Comparison of ENCODE assay signal across 8 cellular contexts in the genomic region with DNA sequence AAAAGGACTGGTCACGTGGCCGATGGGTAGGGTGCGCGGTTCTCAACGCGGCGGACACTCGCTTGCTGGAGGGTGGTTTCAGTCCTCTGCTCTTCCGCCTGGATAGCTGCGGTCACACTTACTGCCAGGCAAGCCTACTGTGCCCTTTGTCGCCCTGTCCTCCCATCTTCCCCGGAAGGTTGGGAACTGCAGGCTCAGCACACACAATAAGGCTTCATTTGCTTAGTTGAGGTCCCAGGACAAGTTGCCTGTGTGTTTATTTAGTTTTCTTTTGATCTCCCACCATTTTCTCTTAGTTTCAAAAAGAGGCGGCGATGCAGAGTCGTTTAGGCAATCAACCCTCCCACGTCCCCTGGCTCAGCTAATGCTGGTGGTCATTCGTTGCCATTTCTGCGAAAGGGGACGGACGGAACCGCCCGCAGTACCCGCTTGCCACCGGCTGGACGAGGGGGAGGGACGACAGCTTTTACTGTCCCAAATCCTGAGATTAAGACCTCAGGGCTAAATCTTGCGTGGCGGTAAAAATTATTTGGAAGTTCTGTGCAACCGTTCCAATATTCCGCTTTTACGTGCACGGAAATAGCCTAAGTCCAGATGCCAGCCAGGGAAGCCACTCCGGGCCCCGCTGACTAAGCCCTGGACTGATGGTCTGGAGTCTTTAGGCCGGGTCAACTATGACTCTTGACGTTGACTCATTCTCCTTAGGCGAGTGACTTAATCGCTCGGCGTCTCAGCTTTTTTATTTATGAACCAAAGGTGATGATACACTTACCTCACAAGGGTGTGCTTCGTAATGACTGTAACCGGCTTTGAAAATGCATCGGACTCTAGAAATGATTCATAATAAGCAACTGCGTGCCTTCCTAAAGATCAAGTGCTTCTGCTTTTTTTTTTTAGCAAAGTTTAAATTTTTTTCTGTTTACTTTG. TPM values are rescaled to one million over a fixed set of nuclear protein-coding genes. Genes with fewer than 3 reads are reported as not detected.
A peak's percentile ranks its signal among the peaks of the same experiment; 100 is the strongest.
DNase-seq lines count a peak whose midpoint lies in the region; TF ChIP-seq lines count a peak whose summit lies in the region.

No MANE protein-coding gene starts in this region.

- H4K20me1 ChIP-seq in MM.1S (ENCODE audit: insufficient read depth, low read length): peaks cover 17% of the 10 kb centered on the region

- DNase-seq in GM12864 (ENCODE audit: low read depth) (peak; percentile 83), HCEC 1CT (peak; percentile 94), MM.1S (peak; percentile 64), epidermal melanocyte (ENCODE audit: insufficient read length, low spot score) (no peak)
- DNase-seq in activated CD4-positive, alpha-beta T cell treated with anti-CD3 and anti-CD28 coated beads for 4 hours: peak; percentile 46 to 58
- peak; percentile 19 to 54 for DNase-seq in stimulated activated CD4-positive, alpha-beta T cell treated with anti-CD3 and anti-CD28 coated beads, Interleukin-4, amount 100 ng/mL, for 48 hours (ENCODE audit: low read depth in 2 of 2)

- H3K4me1 ChIP-seq in MM.1S (ENCODE audit: low read length) (peaks cover 23% of the 10 kb centered on the region), liver (ENCODE audit: control insufficient read depth in 4 of 4, insufficient read depth in 4 of 4, low read length in 3 of 4) (peaks cover 2 to 16% (median 4%) of the 10 kb centered on the region in 4 donors)

- peak overlapping the region; percentile 87 for H3K4me3 ChIP-seq in GM12864 (ENCODE audit: low read depth, low read length)
- peak overlapping the region; percentile 69 for H3K4me3 ChIP-seq in MM.1S (ENCODE audit: low read length)
- peak overlapping the region; percentile 56 to 91 (median 89) for H3K4me3 ChIP-seq in liver (ENCODE audit: low read depth in 1 of 3, low read length in 3 of 3)

- TF ChIP-seq CTCF in GM12864 (IDR thresholded peaks at IDR 0.05; ENCODE audit: low read depth, low read length, missing control alignments) (no peak), MM.1S (IDR thresholded peaks at IDR 0.05; ENCODE audit: low read length) (no peak), liver (IDR thresholded peaks at IDR 0.05; ENCODE audit: low read depth, low read length, missing input control) (peak; percentile 33)

- H3K4me2 ChIP-seq in MM.1S (ENCODE audit: low read depth, low read length): peak overlapping the region; percentile 95

- 10% methylated on average over 44 of the region's 44 CpGs for WGBS in liver

- TF ChIP-seq RAD21 in liver (IDR thresholded peaks at IDR 0.05): peak in 1 of 2 donors; percentile 27

- H3K9me3 ChIP-seq in MM.1S (replicated peaks; ENCODE audit: insufficient read depth, low read length) (no peaks in the 10 kb centered on the region), liver (ENCODE audit: control insufficient read depth in 4 of 4, low read length in 3 of 4) (no peaks in the 10 kb centered on the region)

- H3K36me3 ChIP-seq in MM.1S (replicated peaks; ENCODE audit: insufficient read depth, low read length): 0 out of 2 replicates have a peak, but pooled peaks cover 7% of the 10 kb centered on the region
- H3K36me3 ChIP-seq in liver (ENCODE audit: control insufficient read depth in 4 of 4, insufficient read depth in 3 of 4, low read depth in 1 of 4, low read length in 3 of 4): peaks cover 0 to 3% (median 0%) of the 10 kb centered on the region in 4 donors

- H3F3A ChIP-seq in MM.1S (ENCODE audit: insufficient read depth, low read length): peaks cover 20% of the 10 kb centered on the region

- peak overlapping the region; percentile 69 for H2AFZ ChIP-seq in MM.1S (ENCODE audit: low read length)

- no peaks in the 10 kb centered on the region for H3K27me3 ChIP-seq in MM.1S (replicated peaks; ENCODE audit: insufficient read depth, low read length)
- no peaks in the 10 kb centered on the region for H3K27me3 ChIP-seq in liver (ENCODE audit: control insufficient read depth in 4 of 4, insufficient read depth in 4 of 4, low read length in 3 of 4)

- H3K9ac ChIP-seq in MM.1S (ENCODE audit: low read length) (peak overlapping the region; percentile 82), liver (ENCODE audit: low read depth in 1 of 2, low read length in 2 of 2) (peak overlapping the region; percentile 50 to 64)

- H3K27ac ChIP-seq in MM.1S (ENCODE audit: low read length): peak overlapping the region; percentile 94
- H3K27ac ChIP-seq in cingulate gyrus (ENCODE audit: low read depth, low read length): peak overlapping the region; percentile 95
- H3K27ac ChIP-seq in liver (ENCODE audit: low read depth in 1 of 2, low read length in 2 of 2): peak overlapping the region; percentile 93 to 98

- H3K79me2 ChIP-seq in MM.1S (ENCODE audit: low read length): peaks cover 43% of the 10 kb centered on the region

- H3K9me2 ChIP-seq in MM.1S (replicated peaks; ENCODE audit: insufficient read depth, low read length): no peaks in the 10 kb centered on the region

TF ChIP-seq in liver, 16 proteins besides CTCF, POLR2A, EP300 and RAD21:
- TF ChIP-seq RXRA (IDR thresholded peaks at IDR 0.05) (peak in 1 of 2 donors; percentile 6), REST (IDR thresholded peaks at IDR 0.05) (peak; percentile 76), JUND (IDR thresholded peaks at IDR 0.05) (peak; percentile 1 to 39), TAF1 (conservative IDR thresholded peaks at IDR 0.05) (peak; percentile 81), HNF4A (conservative IDR thresholded peaks at IDR 0.05) (peak in 1 of 2 donors; percentile 22), ATF3 (IDR thresholded peaks at IDR 0.05) (no peak), YY1 (IDR thresholded peaks at IDR 0.05) (no peak)
- TF ChIP-seq, protein P1, sequence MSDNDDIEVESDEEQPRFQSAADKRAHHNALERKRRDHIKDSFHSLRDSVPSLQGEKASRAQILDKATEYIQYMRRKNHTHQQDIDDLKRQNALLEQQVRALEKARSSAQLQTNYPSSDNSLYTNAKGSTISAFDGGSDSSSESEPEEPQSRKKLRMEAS (IDR thresholded peaks at IDR 0.05): peak; percentile 3

RNA-seq across cellular contexts. Expression of gene EIF4E, which starts 0.7 kb away (rescaled TPM):
- total RNA-seq in liver: 10 to 100 TPM; 64.5 to 64.6 TPM
- 10 to 100 TPM; 32.0 to 40.0 TPM for polyA plus RNA-seq in liver
